In the genomic region with DNA sequence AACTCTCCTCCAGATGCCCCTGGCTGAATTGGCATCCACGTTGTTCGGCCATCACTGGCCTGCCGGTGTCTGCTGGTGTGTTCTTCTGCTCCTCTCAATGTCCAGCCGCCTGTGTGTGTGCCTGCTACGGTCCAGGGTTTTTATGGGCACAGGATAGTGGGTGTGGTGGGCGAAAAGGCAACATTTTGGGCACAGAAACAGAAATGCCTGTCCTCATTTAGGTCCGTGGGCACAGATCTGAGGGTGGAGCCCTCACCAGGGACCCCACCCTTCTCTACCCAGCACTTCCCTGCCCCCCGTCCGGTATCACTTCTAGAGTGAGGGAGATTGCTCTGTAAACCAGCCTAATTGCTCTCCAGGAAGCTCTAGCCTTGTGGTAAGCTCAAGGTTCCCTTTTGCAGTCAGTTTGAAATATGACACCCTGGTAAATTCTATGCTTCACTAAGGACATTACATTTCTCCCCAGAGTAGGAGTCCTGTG, we compare ENCODE assay signal across 8 cellular contexts.
DNase-seq lines count a peak whose midpoint lies in the region; ATAC-seq and TF ChIP-seq lines count a peak whose summit lies in the region.

No MANE protein-coding gene starts in this region.

- H3K9ac ChIP-seq in SU-DHL-6 (ENCODE audit: low read length) = no peak overlapping the region

- no peaks in the 10 kb centered on the region for H3K9me2 ChIP-seq in DOHH2 (replicated peaks; ENCODE audit: control insufficient read depth, low read length)
- H3K9me2 ChIP-seq in SU-DHL-6 (replicated peaks; ENCODE audit: insufficient read depth, low read length) = no peaks in the 10 kb centered on the region

- H3K4me3 Mint-ChIP-seq in chondrocyte (ENCODE audit: unreplicated experiment) = no peak overlapping the region
- H3K4me3 Mint-ChIP-seq in activated naive CD4-positive, alpha-beta T cell treated with anti-CD3 and anti-CD28 coated beads, Interleukin-2, amount 10 ng/mL, durations not matched to agents 7 days and 5 days = no peak overlapping the region

- peak overlapping the region; percentile 91 for H3K27ac ChIP-seq in DOHH2 (ENCODE audit: low read depth, low read length)
- peak overlapping the region; percentile 84 for H3K27ac ChIP-seq in SU-DHL-6 (ENCODE audit: low read depth, low read length)
- H3K27ac ChIP-seq in right lobe of liver = peak overlapping the region in 1 of 3 donors; percentile 18

- DNase-seq in right lobe of liver (no peak), chondrocyte (ENCODE audit: low spot score) (no peak), NCI-H2196 (lab: John Stamatoyannopoulos, UW; ENCODE audit: unreplicated experiment) (no peak)
- DNase-seq in activated naive CD4-positive, alpha-beta T cell treated with anti-CD3 and anti-CD28 coated beads, Interleukin-2, amount 10 ng/mL, durations not matched to agents 7 days and 5 days = no peak

- CTCF ChIA-PET in activated naive CD4-positive, alpha-beta T cell treated with anti-CD3 and anti-CD28 coated beads, Interleukin-2, amount 10 ng/mL, durations not matched to agents 7 days and 5 days (lab: Charles Lee) = no interaction called here

- H3K4me1 ChIP-seq in DOHH2 (ENCODE audit: control insufficient read depth, low read length) (peaks cover 52% of the 10 kb centered on the region), right lobe of liver (no peaks in the 10 kb centered on the region)

- H3F3A ChIP-seq in DOHH2 (ENCODE audit: control insufficient read depth, insufficient read depth) = peaks cover 15% of the 10 kb centered on the region; the same call in 1 of the 2 replicates
- H3F3A ChIP-seq in SU-DHL-6 (ENCODE audit: insufficient read depth) = no peaks in the 10 kb centered on the region

- H3K79me2 ChIP-seq in DOHH2 (ENCODE audit: control insufficient read depth, low read length) = no peaks in the 10 kb centered on the region
- no peaks in the 10 kb centered on the region for H3K79me2 ChIP-seq in SU-DHL-6 (ENCODE audit: insufficient read depth, low read length)

- H3K36me3 ChIP-seq in DOHH2 (ENCODE audit: control insufficient read depth, low read length) (peaks cover 5% of the 10 kb centered on the region; the same call in 1 of the 2 replicates), SU-DHL-6 (ENCODE audit: low read length) (no peaks in the 10 kb centered on the region), right lobe of liver (no peaks in the 10 kb centered on the region)

- WGBS in right lobe of liver (ENCODE audit: insufficient coverage, low coverage, low lambda C conversion rate, missing lambda C conversion rate) = 55% methylated on average over 4 of the region's 9 CpGs

- H2AFZ ChIP-seq in SU-DHL-6 (ENCODE audit: low read depth, low read length, severe bottlenecking) = no peak overlapping the region

- H3K4me1 Mint-ChIP-seq in chondrocyte (ENCODE audit: low read depth) = no peaks in the 10 kb centered on the region
- H3K4me1 Mint-ChIP-seq in activated naive CD4-positive, alpha-beta T cell treated with anti-CD3 and anti-CD28 coated beads, Interleukin-2, amount 10 ng/mL, durations not matched to agents 7 days and 5 days = no peaks in the 10 kb centered on the region

- H4K20me1 ChIP-seq in DOHH2 (ENCODE audit: control insufficient read depth, insufficient read depth, low read depth, low read length) (no peaks in the 10 kb centered on the region), SU-DHL-6 (ENCODE audit: low read depth, low read length) (no peaks in the 10 kb centered on the region)

- TF ChIP-seq CTCF in DOHH2 (IDR thresholded peaks at IDR 0.05; ENCODE audit: low read depth, low read length, poor library complexity, severe bottlenecking) (no peak), SU-DHL-6 (IDR thresholded peaks at IDR 0.05; ENCODE audit: insufficient read depth, low read length, poor library complexity, severe bottlenecking) (no peak), right lobe of liver (IDR thresholded peaks at IDR 0.05) (no peak), chondrocyte (IDR thresholded peaks at IDR 0.05) (no peak)

- H3K4me2 ChIP-seq in DOHH2 (ENCODE audit: low read length) (peak overlapping the region; percentile 92), SU-DHL-6 (ENCODE audit: low read depth, low read length, poor library complexity, severe bottlenecking) (peak overlapping the region; percentile 51)

- intact Hi-C loops in right lobe of liver (cut with DNase I) = no loop called here

- TF ChIP-seq POLR2A in right lobe of liver (IDR thresholded peaks at IDR 0.05) = no peak

- no peaks in the 10 kb centered on the region for H3K27me3 ChIP-seq in DOHH2 (ENCODE audit: control insufficient read depth, low read length)
- no peaks in the 10 kb centered on the region for H3K27me3 ChIP-seq in SU-DHL-6 (ENCODE audit: low read length)
- H3K27me3 ChIP-seq in right lobe of liver = no peaks in the 10 kb centered on the region

- H3K9me3 Mint-ChIP-seq in chondrocyte (ENCODE audit: low read depth) = peaks cover 5% of the 10 kb centered on the region
- H3K9me3 Mint-ChIP-seq in activated naive CD4-positive, alpha-beta T cell treated with anti-CD3 and anti-CD28 coated beads, Interleukin-2, amount 10 ng/mL, durations not matched to agents 7 days and 5 days = peaks cover 10% of the 10 kb centered on the region

- ATAC-seq in GM19467 (IDR thresholded peaks at IDR 0.05; ENCODE audit: unreplicated experiment) (peak; percentile 70), HG03439 (IDR thresholded peaks at IDR 0.05; ENCODE audit: unreplicated experiment) (peak; percentile 66), right lobe of liver (peak; percentile 58 to 71 (median 64))

- H3K36me3 Mint-ChIP-seq in chondrocyte (ENCODE audit: low read depth) = no peaks in the 10 kb centered on the region
- no peaks in the 10 kb centered on the region for H3K36me3 Mint-ChIP-seq in activated naive CD4-positive, alpha-beta T cell treated with anti-CD3 and anti-CD28 coated beads, Interleukin-2, amount 10 ng/mL, durations not matched to agents 7 days and 5 days

- peaks cover 9% of the 10 kb centered on the region for H3K9me3 ChIP-seq in DOHH2 (ENCODE audit: control insufficient read depth, insufficient read depth, low read length)
- no peaks in the 10 kb centered on the region for H3K9me3 ChIP-seq in SU-DHL-6 (ENCODE audit: insufficient read depth, low read length)
- no peaks in the 10 kb centered on the region for H3K9me3 ChIP-seq in right lobe of liver

- H3K27me3 Mint-ChIP-seq in chondrocyte (ENCODE audit: low read depth) = no peaks in the 10 kb centered on the region
- H3K27me3 Mint-ChIP-seq in activated naive CD4-positive, alpha-beta T cell treated with anti-CD3 and anti-CD28 coated beads, Interleukin-2, amount 10 ng/mL, durations not matched to agents 7 days and 5 days = no peaks in the 10 kb centered on the region

- no peak overlapping the region for H3K27ac Mint-ChIP-seq in chondrocyte (ENCODE audit: unreplicated experiment)
- no peak overlapping the region for H3K27ac Mint-ChIP-seq in activated naive CD4-positive, alpha-beta T cell treated with anti-CD3 and anti-CD28 coated beads, Interleukin-2, amount 10 ng/mL, durations not matched to agents 7 days and 5 days

- H3K4me3 ChIP-seq in DOHH2 (ENCODE audit: low read length) (peak overlapping the region; percentile 68), SU-DHL-6 (ENCODE audit: insufficient read depth, low read length, poor library complexity, severe bottlenecking) (no peak overlapping the region), right lobe of liver (no peak overlapping the region)
